In the genomic region with DNA sequence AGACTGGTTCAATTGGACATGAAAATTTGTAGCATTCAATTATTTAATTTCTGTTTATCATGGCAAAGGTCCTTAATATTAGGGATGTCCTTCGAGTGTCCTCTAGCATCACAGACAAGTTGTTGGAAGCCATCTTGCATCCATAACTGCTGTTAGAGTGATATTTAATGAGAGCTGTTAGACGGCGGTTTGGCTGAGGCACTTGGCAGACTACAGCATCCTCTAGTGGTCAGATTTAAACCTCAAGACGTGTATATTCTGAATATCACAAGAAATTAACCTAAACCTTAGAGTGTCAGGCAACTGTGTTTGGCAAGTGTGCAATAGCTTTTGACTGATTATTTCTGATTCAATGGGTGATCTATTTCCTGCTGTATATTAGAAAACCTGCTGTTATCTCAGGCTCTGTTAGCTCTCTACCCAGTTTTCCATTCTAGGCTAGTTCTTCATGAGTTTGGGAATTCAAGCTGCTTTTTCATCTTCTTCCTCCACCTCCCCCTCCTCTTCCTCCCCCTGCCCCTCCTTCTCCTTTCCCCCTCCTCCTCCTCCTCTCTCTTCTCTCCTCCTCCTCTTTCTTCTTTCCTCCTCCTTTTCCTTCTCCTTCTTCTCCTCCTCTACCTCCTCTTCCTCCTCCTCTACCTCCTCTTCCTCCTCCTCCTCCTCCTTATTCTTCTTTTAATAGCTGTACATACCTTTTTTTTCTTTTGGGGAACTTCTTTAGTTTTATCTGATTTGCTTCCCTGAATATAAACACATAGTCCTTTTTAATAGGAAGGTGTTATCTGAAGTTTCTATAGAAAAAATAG, we compare ENCODE assay signal across 9 cellular contexts. TPM values are rescaled to one million over a fixed set of nuclear protein-coding genes. Genes with fewer than 3 reads are reported as not detected.
DNase-seq lines count a peak whose midpoint lies in the region; ATAC-seq and TF ChIP-seq lines count a peak whose summit lies in the region.
"Had no signal": no experiment of that assay in that cellular context is flagged by ENCODE, and none has a peak within 500 bp of the region (broad histone marks: within the 10 kb centered on the region; RNA-seq: fewer than 3 reads in every experiment).

No MANE protein-coding gene starts in this region.

- no peaks in the 10 kb centered on the region for H3K9me3 ChIP-seq in thoracic aorta

- TF ChIP-seq CTCF in C4-2B (conservative IDR thresholded peaks at IDR 0.05) (peak; percentile 97), dorsolateral prefrontal cortex (IDR thresholded peaks at IDR 0.05 in 54 of 56, conservative IDR thresholded peaks at IDR 0.05 in 2 of 56; ENCODE audit: low read depth in 1 of 56, partially characterized antibody in 56 of 56) (peak; percentile 84 to 99 (median 94)), thoracic aorta (IDR thresholded peaks at IDR 0.05) (peak; percentile 89)

- peak; percentile 89 for ATAC-seq in GM18858 (IDR thresholded peaks at IDR 0.05; ENCODE audit: unreplicated experiment)
- ATAC-seq in HG02973 (IDR thresholded peaks at IDR 0.05; ENCODE audit: unreplicated experiment), result peak; percentile 90
- ATAC-seq in thoracic aorta (ENCODE audit: insufficient number of reproducible peaks, low FRiP score, low read depth), result no peak

- H3K27me3 ChIP-seq in dorsolateral prefrontal cortex (no peaks in the 10 kb centered on the region), thoracic aorta (replicated peaks; ENCODE audit: insufficient read depth) (no peaks in the 10 kb centered on the region)

- DNase-seq in NCI-H187 (lab: John Stamatoyannopoulos, UW), result peak; percentile 32 to 58
- DNase-seq in T-helper 9 cell, result peak; percentile 1
- peak in 8 of 10 donors; percentile 34 to 77 (median 57) for DNase-seq in dorsolateral prefrontal cortex
- DNase-seq in lung microvascular endothelial cell (ENCODE audit: low read depth in 2 of 2), result peak; percentile 67 to 69
- DNase-seq in thoracic aorta (ENCODE audit: low spot score), result no peak

- intact Hi-C loops in dorsolateral prefrontal cortex (cut with DNase I), result loop anchor here (1.0 to 5.0 kb wide), 2 partner anchors 36 to 195 kb away; no protein-coding TSS in a partner anchor

- H3K4me3 ChIP-seq in dorsolateral prefrontal cortex (no peak overlapping the region), thoracic aorta (no peak overlapping the region)

- no peaks in the 10 kb centered on the region for H3K36me3 ChIP-seq in thoracic aorta

- H3K27ac ChIP-seq in C4-2B (no peak overlapping the region), dorsolateral prefrontal cortex (no peak overlapping the region), thoracic aorta (no peak overlapping the region)

- H3K4me1 ChIP-seq in thoracic aorta (ENCODE audit: control insufficient read depth in 1 of 2, low read depth in 2 of 2), result no peaks in the 10 kb centered on the region

RNA-seq across cellular contexts. Expression of a gene that starts 8.6 kb away (rescaled TPM):
- total RNA-seq in dorsolateral prefrontal cortex (not detected), lung microvascular endothelial cell (not detected in 2 replicates), thoracic aorta (1 to 10 TPM in 1 of 2 donors, not detected in 1; 3.4 TPM)
- total RNA-seq: T-helper 1 cell treated with Interleukin-12 subunit alpha and Interleukin-12 subunit beta and Interleukin-4 antibody, amounts not matched to agents 30 ng/mL and 1 ng/mL, for 36 hours had no signal

RNA-seq across cellular contexts. Expression of a gene that starts 40.4 kb away (rescaled TPM):
- total RNA-seq in dorsolateral prefrontal cortex (10 to 100 TPM; 32.2 to 60.7 (median 41.7) TPM), lung microvascular endothelial cell (not detected in 2 replicates), thoracic aorta (1 to 10 TPM in 1 of 2 donors, under 1 TPM in 1; 0.49 to 1.6 TPM)

RNA-seq across cellular contexts. Expression of a gene that starts 55.6 kb away (rescaled TPM):
- total RNA-seq in dorsolateral prefrontal cortex (1 to 10 TPM in 1 of 120 experiments, under 1 TPM in 1, not detected in 118; 0.83 to 1.0 TPM), lung microvascular endothelial cell (not detected in 2 replicates), thoracic aorta (not detected)
- total RNA-seq: T-helper 1 cell treated with Interleukin-12 subunit alpha and Interleukin-12 subunit beta and Interleukin-4 antibody, amounts not matched to agents 30 ng/mL and 1 ng/mL, for 36 hours had no signal

Comparison
In these comparisons a context has a peak if more than half of its experiments do, and no peak if none do; other contexts are left out.
1. RNA of a gene that starts 40.4 kb away (total RNA-seq): 32.2 to 60.7 TPM in dorsolateral prefrontal cortex; 0.49 to 1.6 TPM in thoracic aorta and not detected in lung microvascular endothelial cell; every median in the first group is over 10 times any median in the second.
2. Peak in every context shown above with its lines, with median percentiles within 50 percentile points of each other: CTCF ChIP-seq.